7 cellular contexts compared by ENCODE assay signal in the genomic region with DNA sequence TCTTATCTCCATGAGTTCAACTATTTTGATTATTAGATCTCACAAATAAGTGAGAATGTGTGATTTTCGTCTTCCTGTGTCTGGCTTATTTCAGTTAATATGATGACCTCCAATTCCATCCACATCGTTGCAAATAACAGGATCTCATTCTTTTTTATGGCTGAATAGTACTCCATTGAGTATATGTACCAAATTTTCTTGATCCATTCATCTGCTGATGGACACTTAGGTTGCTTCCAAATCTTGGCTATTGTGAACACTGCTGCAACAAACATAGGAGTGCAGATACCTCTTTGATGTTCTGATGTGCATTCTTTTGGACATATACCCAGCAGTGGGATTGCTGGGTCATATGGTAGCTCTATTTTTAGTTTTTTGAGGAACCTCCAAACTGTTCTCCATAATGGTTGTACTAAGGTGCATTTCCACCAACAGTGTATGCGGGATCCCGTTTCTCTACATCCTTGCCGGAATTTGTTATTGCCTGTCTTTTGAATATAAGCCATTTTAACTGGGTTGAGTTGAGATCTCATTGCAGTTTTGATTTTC.
DNase-seq lines count a peak whose midpoint lies in the region; ATAC-seq, FAIRE-seq and TF ChIP-seq lines count a peak whose summit lies in the region.
"Not testable (repeated sequence)": the region's sequence is repeated elsewhere in the genome, so short reads cannot be mapped to it uniquely, and the experiment has no call there.

No MANE protein-coding gene starts in this region.

- TF ChIP-seq CTCF in Panc1 (IDR thresholded peaks at IDR 0.05); activated CD8-positive, alpha-beta T cell treated with anti-CD3 and anti-CD28 coated beads for 36 hours (IDR thresholded peaks at IDR 0.05); K562 (IDR thresholded peaks at IDR 0.05 in 2 of 3, conservative IDR thresholded peaks at IDR 0.05 in 1 of 3; ENCODE audit: insufficient read depth in 2 of 3, low read depth in 1 of 3, low read length in 3 of 3); osteoblast (IDR thresholded peaks at IDR 0.05; ENCODE audit: extremely low read depth, low read depth, low read length): not testable (repeated sequence)

- H3K4me3 Mint-ChIP-seq in activated CD8-positive, alpha-beta T cell treated with anti-CD3 and anti-CD28 coated beads for 36 hours, result not testable (repeated sequence)
- H3K4me3 Mint-ChIP-seq in activated naive CD8-positive, alpha-beta T cell, result peak overlapping the region; percentile 40

- peak overlapping the region; percentile 66 for H3K27ac Mint-ChIP-seq in activated CD8-positive, alpha-beta T cell treated with anti-CD3 and anti-CD28 coated beads for 36 hours
- H3K27ac Mint-ChIP-seq in activated naive CD8-positive, alpha-beta T cell, result peak overlapping the region; percentile 98

- not testable (repeated sequence) for H3K27me3 Mint-ChIP-seq in activated CD8-positive, alpha-beta T cell treated with anti-CD3 and anti-CD28 coated beads for 36 hours; activated naive CD8-positive, alpha-beta T cell

- peak; percentile 78 for FAIRE-seq in HTR-8/SVneo (lab: Jason Lieb, UNC)
- FAIRE-seq in K562 (lab: Jason Lieb, UNC), result not testable (repeated sequence)

- H3K36me3 ChIP-seq in GM23248 (ENCODE audit: low read depth); Panc1 (ENCODE audit: control insufficient read depth, insufficient read depth, low read length); K562 (ENCODE audit: control insufficient read depth, insufficient read depth, low read length); osteoblast (ENCODE audit: insufficient read depth, low read length): not testable (repeated sequence)

- H3K27me3 ChIP-seq in GM23248 (replicated peaks; ENCODE audit: insufficient read depth); Panc1 (ENCODE audit: control insufficient read depth, insufficient read depth, low read length); K562 (ENCODE audit: control insufficient read depth in 2 of 2, insufficient read depth in 2 of 2, low read length in 2 of 2); osteoblast (ENCODE audit: insufficient read depth, low read length): not testable (repeated sequence)

- not testable (repeated sequence) for BruUV-seq in Panc1 (replicated peaks; lab: Mats Ljungman, UMichigan); K562 (replicated peaks; lab: Mats Ljungman, UMichigan)

- H4K20me1 ChIP-seq in GM23248 (ENCODE audit: insufficient read depth); K562 (replicated peaks; ENCODE audit: control insufficient read depth, insufficient read depth, low read length); osteoblast (ENCODE audit: insufficient read depth, low read length): not testable (repeated sequence)

- in situ Hi-C loops in GM23248 (cut with MboI); Panc1 (cut with HindIII; ENCODE audit: low pct_unique_long_range_greater_than_20kb, low sequenced_read_pairs); K562 (cut with MboI): not testable (repeated sequence)

- H3K4me2 ChIP-seq in GM23248 (ENCODE audit: unreplicated experiment); K562 (ENCODE audit: insufficient read depth, low read length); osteoblast (ENCODE audit: insufficient read depth, low read length): not testable (repeated sequence)

- intact Hi-C loops in Panc1 (cut with micrococcal nuclease; ENCODE audit: unreplicated experiment); activated CD8-positive, alpha-beta T cell treated with anti-CD3 and anti-CD28 coated beads for 36 hours (cut with micrococcal nuclease); K562 (cut with micrococcal nuclease): not testable (repeated sequence)

- H3K9ac ChIP-seq in GM23248, result 0 out of 2 replicates have a peak overlapping the region, but pooled peaks have one; percentile 41
- not testable (repeated sequence) for H3K9ac ChIP-seq in K562 (ENCODE audit: insufficient read depth in 1 of 2, low read depth in 2 of 2, low read length in 2 of 2)

- H3F3A ChIP-seq in GM23248 (ENCODE audit: insufficient read depth), result peaks cover 24% of the 10 kb centered on the region

- not testable (repeated sequence) for H3K4me3 ChIP-seq in GM23248; Panc1 (ENCODE audit: low read depth in 2 of 2, low read length in 2 of 2); K562; osteoblast (ENCODE audit: insufficient read depth, low read length)

- CTCF ChIA-PET in Panc1 (lab: Charles Lee), result interaction anchor here (0.6 kb wide), 1 partner anchor 8 kb away, joined by 6 read pairs; no protein-coding TSS in a partner anchor
- CTCF ChIA-PET in activated CD8-positive, alpha-beta T cell treated with anti-CD3 and anti-CD28 coated beads for 36 hours (lab: Charles Lee); K562 (lab: Yijun Ruan, JAX; ENCODE audit: low intra/inter-chr PET ratio): not testable (repeated sequence)

- H2AFZ ChIP-seq in GM23248; K562 (ENCODE audit: low read depth, low read length); osteoblast (ENCODE audit: low read length): not testable (repeated sequence)

- not testable (repeated sequence) for TF ChIP-seq EP300 in K562 (IDR thresholded peaks at IDR 0.05; ENCODE audit: low read length)

- ATAC-seq in Panc1; activated CD8-positive, alpha-beta T cell treated with anti-CD3 and anti-CD28 coated beads for 36 hours; K562: not testable (repeated sequence)

- POLR2A ChIA-PET in Panc1 (lab: Charles Lee), result not testable (repeated sequence)
- POLR2A ChIA-PET in activated CD8-positive, alpha-beta T cell treated with anti-CD3 and anti-CD28 coated beads for 36 hours (lab: Charles Lee), result interaction anchor here (2.5 to 3.3 kb wide), 2 partner anchors 10 to 17 kb away, joined by 11 to 14 read pairs; no protein-coding TSS in a partner anchor
- POLR2A ChIA-PET in K562 (lab: Yijun Ruan, JAX), result interaction anchor here (1.0 kb wide), 1 partner anchor 310 kb away, joined by 4 read pairs; no protein-coding TSS in a partner anchor

- WGBS in GM23248 (ENCODE audit: low coverage in 1 of 2, low lambda C conversion rate in 2 of 2, missing lambda C conversion rate in 2 of 2), 2 experiments, result 96 to 99% methylated on average over 5 of the region's 5 CpGs
- 29% methylated on average over 5 of the region's 5 CpGs for WGBS in K562 (ENCODE audit: insufficient coverage, low coverage, missing lambda C conversion rate)

- H3K4me1 ChIP-seq in GM23248 (ENCODE audit: insufficient read depth), result peaks cover 13% of the 10 kb centered on the region
- H3K4me1 ChIP-seq in Panc1 (ENCODE audit: control insufficient read depth, insufficient read depth, low read length), result peaks cover 13% of the 10 kb centered on the region; the same call in 1 of the 2 replicates
- not testable (repeated sequence) for H3K4me1 ChIP-seq in K562 (replicated peaks in 1 of 2; ENCODE audit: control insufficient read depth in 2 of 2, insufficient read depth in 2 of 2, low read length in 2 of 2); osteoblast (ENCODE audit: insufficient read depth, low read length)

- not testable (repeated sequence) for TF ChIP-seq RAD21 in K562 (CRISPR knock-in tag; conservative IDR thresholded peaks at IDR 0.05 in 1 of 2, IDR thresholded peaks at IDR 0.05 in 1 of 2)

- not testable (repeated sequence) for H3K9me3 ChIP-seq in GM23248 (ENCODE audit: low read depth); Panc1 (ENCODE audit: control insufficient read depth, insufficient read depth, low read depth, low read length); K562 (replicated peaks; ENCODE audit: control insufficient read depth, insufficient read depth, low read depth, low read length); osteoblast (ENCODE audit: low read depth, low read length)

- H3K4me1 Mint-ChIP-seq in activated CD8-positive, alpha-beta T cell treated with anti-CD3 and anti-CD28 coated beads for 36 hours (ENCODE audit: low read depth), result peaks cover 74% of the 10 kb centered on the region
- H3K4me1 Mint-ChIP-seq in activated naive CD8-positive, alpha-beta T cell (ENCODE audit: low read depth), result peaks cover 75% of the 10 kb centered on the region

- H3K9me2 ChIP-seq in GM23248 (ENCODE audit: insufficient read depth), result not testable (repeated sequence)

- H3K79me2 ChIP-seq in GM23248 (ENCODE audit: insufficient read depth); K562 (ENCODE audit: control insufficient read depth, insufficient read depth, low read length); osteoblast (ENCODE audit: insufficient read depth, low read length): not testable (repeated sequence)

- not testable (repeated sequence) for DNase-seq in GM23248; HTR-8/SVneo (ENCODE audit: insufficient read length, low spot score); Panc1 (ENCODE audit: low read depth, low spot score); activated CD8-positive, alpha-beta T cell treated with anti-CD3 and anti-CD28 coated beads for 36 hours; K562 (ENCODE audit: extremely low read depth in 1 of 4, low spot score in 3 of 4); osteoblast (ENCODE audit: insufficient read length, low spot score, missing footprints)

- H3K9me3 Mint-ChIP-seq in activated CD8-positive, alpha-beta T cell treated with anti-CD3 and anti-CD28 coated beads for 36 hours; activated naive CD8-positive, alpha-beta T cell (ENCODE audit: low read depth): not testable (repeated sequence)

- not testable (repeated sequence) for H3K36me3 Mint-ChIP-seq in activated CD8-positive, alpha-beta T cell treated with anti-CD3 and anti-CD28 coated beads for 36 hours (ENCODE audit: low read depth); activated naive CD8-positive, alpha-beta T cell

- H3K27ac ChIP-seq in GM23248, result peak overlapping the region; percentile 67
- peak overlapping the region; percentile 79 for H3K27ac ChIP-seq in Panc1 (ENCODE audit: low read length)
- H3K27ac ChIP-seq in K562 (ENCODE audit: extremely low read depth, low read depth, low read length), result not testable (repeated sequence)
- H3K27ac ChIP-seq in osteoblast (ENCODE audit: low read depth, low read length), result peak overlapping the region; percentile 60

- not testable (repeated sequence) for H3K9me1 ChIP-seq in K562 (ENCODE audit: control insufficient read depth, insufficient read depth, low read length)

- not testable (repeated sequence) for TF ChIP-seq POLR2A in K562 (conservative IDR thresholded peaks at IDR 0.05)
